ENCODE assay signal across 16 cellular contexts in the genomic region with DNA sequence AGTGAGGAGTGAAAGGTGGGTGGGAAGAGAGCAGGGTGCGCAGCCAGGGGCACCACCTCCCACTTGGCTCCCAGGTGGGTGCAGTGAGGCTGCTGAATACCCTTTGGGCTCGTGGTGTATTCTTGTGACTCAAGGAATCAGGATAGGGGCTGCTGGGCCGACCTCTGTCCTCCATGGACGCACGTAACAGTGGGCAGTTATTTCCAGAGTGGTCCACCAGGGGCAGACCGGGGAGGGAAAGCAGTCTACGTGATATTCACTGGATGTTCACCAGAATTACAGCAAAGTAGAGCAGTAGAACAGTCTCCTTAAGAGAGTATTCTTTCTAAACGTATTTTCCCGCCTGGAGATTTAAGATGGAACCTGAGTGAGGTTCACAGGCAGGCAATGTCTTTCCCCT.
DNase-seq lines count a peak whose midpoint lies in the region; ATAC-seq and TF ChIP-seq lines count a peak whose summit lies in the region.
"Had no signal": no experiment of that assay in that cellular context is flagged by ENCODE, and none has a peak within 500 bp of the region (broad histone marks: within the 10 kb centered on the region; RNA-seq: fewer than 3 reads in every experiment).

No MANE protein-coding gene starts in this region.

- WGBS in SK-N-SH (ENCODE audit: low lambda C conversion rate), result 40% methylated on average over 9 of the region's 9 CpGs

- H3K4me3 Mint-ChIP-seq in type B pancreatic cell, result no peak overlapping the region
- H3K4me3 Mint-ChIP-seq: activated naive CD4-positive, alpha-beta T cell treated with anti-CD3 and anti-CD28 coated beads, Interleukin-2, amount 50 U/mL, for 24 hours; CD8-positive, alpha-beta memory T cell; stimulated activated naive CD8-positive, alpha-beta T cell treated with anti-CD3 and anti-CD28 coated beads, Interleukin-15, amount 100 ng/mL, for 72 hours had no signal

- no peak overlapping the region for H3K4me2 ChIP-seq in SK-N-SH
- H3K4me2 ChIP-seq: hepatocyte had no signal

- no peak for TF ChIP-seq RAD21 in SK-N-SH (IDR thresholded peaks at IDR 0.05; ENCODE audit: low read length)

- H3K36me3 ChIP-seq in SK-N-SH (replicated peaks in 1 of 2; ENCODE audit: control insufficient read depth in 1 of 2, insufficient read depth in 2 of 2, low read length in 1 of 2) (no peaks in the 10 kb centered on the region), WERI-Rb-1 (peaks cover 95% of the 10 kb centered on the region)

- DNase-seq in SK-N-SH, result peak; percentile 37
- no peak for DNase-seq in WERI-Rb-1
- DNase-seq in iPS-NIHi7 (ENCODE audit: extremely low spot score), result peak; percentile 67
- no peak for DNase-seq in type B pancreatic cell (ENCODE audit: extremely low spot score, unreplicated experiment)
- no peak for DNase-seq in AML-193 (lab: John Stamatoyannopoulos, UW)
- no peak for DNase-seq in kidney glomerular epithelial cell (lab: John Stamatoyannopoulos, UW)
- DNase-seq: activated CD4-positive, alpha-beta T cell treated with anti-CD3 and anti-CD28 coated beads, Interleukin-2, amount 50 U/mL, for 1 hour; CD8-positive, alpha-beta memory T cell; left cardiac atrium; stimulated activated CD4-positive, alpha-beta T cell treated with anti-CD3 and anti-CD28 coated beads, Interleukin-12 subunit alpha, Interleukin-12 subunit beta, amount 100 ng/mL, for 4 hours; stimulated activated naive CD8-positive, alpha-beta T cell treated with anti-CD3 and anti-CD28 coated beads, Interleukin-15, amount 100 ng/mL, for 72 hours; upper lobe of right lung had no signal

- no peak overlapping the region for H3K27ac ChIP-seq in SK-N-SH (ENCODE audit: low read depth in 2 of 2, low read length in 1 of 2)
- H3K27ac ChIP-seq in WERI-Rb-1, result no peak overlapping the region
- H3K27ac ChIP-seq: upper lobe of right lung had no signal

- H3K27me3 Mint-ChIP-seq in type B pancreatic cell, result no peaks in the 10 kb centered on the region
- H3K27me3 Mint-ChIP-seq: stimulated activated naive CD8-positive, alpha-beta T cell treated with anti-CD3 and anti-CD28 coated beads, Interleukin-15, amount 100 ng/mL, for 72 hours had no signal

- H3K9me3 Mint-ChIP-seq in type B pancreatic cell, result peaks cover 10% of the 10 kb centered on the region

- no peaks in the 10 kb centered on the region; the same call in 1 of the 2 replicates for H3K27me3 ChIP-seq in SK-N-SH (ENCODE audit: insufficient read depth)
- H3K27me3 ChIP-seq in WERI-Rb-1 (ENCODE audit: insufficient read depth, low read depth, severe bottlenecking), result no peaks in the 10 kb centered on the region
- H3K27me3 ChIP-seq: hepatocyte, upper lobe of right lung had no signal

- CTCF ChIA-PET in SK-N-SH (lab: Yijun Ruan, JAX), result interaction anchor here (1.9 to 2.9 kb wide), 3 partner anchors 8 to 25 kb away, joined by 6 to 9 read pairs (median 9); no protein-coding TSS in a partner anchor

- no peaks in the 10 kb centered on the region for H3K79me2 ChIP-seq in SK-N-SH (ENCODE audit: insufficient read depth)
- H3K79me2 ChIP-seq: hepatocyte had no signal

- H4K20me1 ChIP-seq in SK-N-SH (ENCODE audit: insufficient read depth), result no peaks in the 10 kb centered on the region

- no peaks in the 10 kb centered on the region for H3F3A ChIP-seq in SK-N-SH (replicated peaks; ENCODE audit: insufficient read depth)

- peaks cover 17% of the 10 kb centered on the region for H3K4me1 Mint-ChIP-seq in type B pancreatic cell (ENCODE audit: unreplicated experiment)
- H3K4me1 Mint-ChIP-seq: activated naive CD4-positive, alpha-beta T cell treated with anti-CD3 and anti-CD28 coated beads, Interleukin-2, amount 50 U/mL, for 24 hours; CD8-positive, alpha-beta memory T cell; stimulated activated naive CD8-positive, alpha-beta T cell treated with anti-CD3 and anti-CD28 coated beads, Interleukin-15, amount 100 ng/mL, for 72 hours had no signal

- no peaks in the 10 kb centered on the region for H3K4me1 ChIP-seq in SK-N-SH (ENCODE audit: control insufficient read depth in 1 of 2, insufficient read depth in 2 of 2, low read depth in 1 of 2, low read length in 1 of 2)
- H3K4me1 ChIP-seq: upper lobe of right lung had no signal

- H3K27ac Mint-ChIP-seq in type B pancreatic cell, result no peak overlapping the region
- H3K27ac Mint-ChIP-seq: activated naive CD4-positive, alpha-beta T cell treated with anti-CD3 and anti-CD28 coated beads, Interleukin-2, amount 50 U/mL, for 24 hours; CD8-positive, alpha-beta memory T cell; stimulated activated naive CD8-positive, alpha-beta T cell treated with anti-CD3 and anti-CD28 coated beads, Interleukin-15, amount 100 ng/mL, for 72 hours had no signal

- no peak for TF ChIP-seq EP300 in SK-N-SH (IDR thresholded peaks at IDR 0.05; ENCODE audit: borderline replicate concordance in 1 of 2, low read depth in 1 of 2, low read length in 1 of 2)

- H2AFZ ChIP-seq in SK-N-SH (ENCODE audit: low read depth), result no peak overlapping the region
- H2AFZ ChIP-seq: hepatocyte had no signal

- H3K36me3 Mint-ChIP-seq in type B pancreatic cell, result peaks cover 7% of the 10 kb centered on the region
- H3K36me3 Mint-ChIP-seq: CD8-positive, alpha-beta memory T cell had no signal

- H3K4me3 ChIP-seq in SK-N-SH (ENCODE audit: low read depth in 2 of 2, low read length in 1 of 2) (no peak overlapping the region), WERI-Rb-1 (ENCODE audit: low read depth, low read length) (no peak overlapping the region)
- H3K4me3 ChIP-seq: hepatocyte, upper lobe of right lung had no signal

- H3K9me3 ChIP-seq in SK-N-SH (no peaks in the 10 kb centered on the region), WERI-Rb-1 (ENCODE audit: severe bottlenecking) (no peaks in the 10 kb centered on the region)
- H3K9me3 ChIP-seq: upper lobe of right lung had no signal

- H3K9ac ChIP-seq in SK-N-SH, result no peak overlapping the region

- TF ChIP-seq CTCF in SK-N-SH (IDR thresholded peaks at IDR 0.05), result no peak; the same call in 1 of the 2 replicates
- TF ChIP-seq CTCF in WERI-Rb-1 (IDR thresholded peaks at IDR 0.05; ENCODE audit: low read depth, low read length), result peak; percentile 25; the same call in 1 of the 2 replicates
- peak; percentile 64 for TF ChIP-seq CTCF in type B pancreatic cell (conservative IDR thresholded peaks at IDR 0.05)

- POLR2A ChIA-PET in SK-N-SH (lab: Yijun Ruan, JAX), result no interaction called here

- no peak for ATAC-seq in SK-N-SH treated with all-trans-retinoic acid at 6 μM for 48 hours
- ATAC-seq in GM21360 (IDR thresholded peaks at IDR 0.05; ENCODE audit: unreplicated experiment), result no peak
- ATAC-seq: left cardiac atrium; stimulated activated naive CD8-positive, alpha-beta T cell treated with anti-CD3 and anti-CD28 coated beads, Interleukin-15, amount 100 ng/mL, for 72 hours; upper lobe of right lung had no signal

- no peaks in the 10 kb centered on the region for H3K9me2 ChIP-seq in SK-N-SH

TF ChIP-seq in SK-N-SH, 30 proteins besides CTCF, POLR2A, EP300 and RAD21 (continues in another document):
- TF ChIP-seq SIN3A (IDR thresholded peaks at IDR 0.05; ENCODE audit: borderline replicate concordance, low read depth, low read length) (no peak), EZH2phosphoT487 (IDR thresholded peaks at IDR 0.05; ENCODE audit: borderline replicate concordance, low read depth) (no peak), MEF2A (IDR thresholded peaks at IDR 0.05; ENCODE audit: borderline replicate concordance, low read depth) (no peak), FOSL2 (IDR thresholded peaks at IDR 0.05; ENCODE audit: borderline replicate concordance, low read depth) (no peak), MXI1 (IDR thresholded peaks at IDR 0.05; ENCODE audit: low read depth, low read length) (no peak), CHD2 (IDR thresholded peaks at IDR 0.05; ENCODE audit: low read length, partially characterized antibody) (no peak)
- TF ChIP-seq, protein P1, sequence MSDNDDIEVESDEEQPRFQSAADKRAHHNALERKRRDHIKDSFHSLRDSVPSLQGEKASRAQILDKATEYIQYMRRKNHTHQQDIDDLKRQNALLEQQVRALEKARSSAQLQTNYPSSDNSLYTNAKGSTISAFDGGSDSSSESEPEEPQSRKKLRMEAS (IDR thresholded peaks at IDR 0.05; ENCODE audit: low read depth), result no peak

TF ChIP-seq in SK-N-SH treated with all-trans-retinoic acid at 6 μM for 48 hours, 23 proteins besides CTCF, POLR2A, EP300 and RAD21:
- TF ChIP-seq, protein P2, sequence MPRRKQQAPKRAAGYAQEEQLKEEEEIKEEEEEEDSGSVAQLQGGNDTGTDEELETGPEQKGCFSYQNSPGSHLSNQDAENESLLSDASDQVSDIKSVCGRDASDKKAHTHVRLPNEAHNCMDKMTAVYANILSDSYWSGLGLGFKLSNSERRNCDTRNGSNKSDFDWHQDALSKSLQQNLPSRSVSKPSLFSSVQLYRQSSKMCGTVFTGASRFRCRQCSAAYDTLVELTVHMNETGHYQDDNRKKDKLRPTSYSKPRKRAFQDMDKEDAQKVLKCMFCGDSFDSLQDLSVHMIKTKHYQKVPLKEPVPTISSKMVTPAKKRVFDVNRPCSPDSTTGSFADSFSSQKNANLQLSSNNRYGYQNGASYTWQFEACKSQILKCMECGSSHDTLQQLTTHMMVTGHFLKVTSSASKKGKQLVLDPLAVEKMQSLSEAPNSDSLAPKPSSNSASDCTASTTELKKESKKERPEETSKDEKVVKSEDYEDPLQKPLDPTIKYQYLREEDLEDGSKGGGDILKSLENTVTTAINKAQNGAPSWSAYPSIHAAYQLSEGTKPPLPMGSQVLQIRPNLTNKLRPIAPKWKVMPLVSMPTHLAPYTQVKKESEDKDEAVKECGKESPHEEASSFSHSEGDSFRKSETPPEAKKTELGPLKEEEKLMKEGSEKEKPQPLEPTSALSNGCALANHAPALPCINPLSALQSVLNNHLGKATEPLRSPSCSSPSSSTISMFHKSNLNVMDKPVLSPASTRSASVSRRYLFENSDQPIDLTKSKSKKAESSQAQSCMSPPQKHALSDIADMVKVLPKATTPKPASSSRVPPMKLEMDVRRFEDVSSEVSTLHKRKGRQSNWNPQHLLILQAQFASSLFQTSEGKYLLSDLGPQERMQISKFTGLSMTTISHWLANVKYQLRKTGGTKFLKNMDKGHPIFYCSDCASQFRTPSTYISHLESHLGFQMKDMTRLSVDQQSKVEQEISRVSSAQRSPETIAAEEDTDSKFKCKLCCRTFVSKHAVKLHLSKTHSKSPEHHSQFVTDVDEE (CRISPR knock-in tag; IDR thresholded peaks at IDR 0.05), result no peak
- TF ChIP-seq ZNF70 (CRISPR knock-in tag; IDR thresholded peaks at IDR 0.05) (no peak), BACH2 (CRISPR knock-in tag; IDR thresholded peaks at IDR 0.05; ENCODE audit: borderline replicate concordance) (no peak), TOX (CRISPR knock-in tag; IDR thresholded peaks at IDR 0.05; ENCODE audit: borderline replicate concordance) (no peak), ZNF565 (CRISPR knock-in tag; conservative IDR thresholded peaks at IDR 0.05; ENCODE audit: low read depth) (no peak), OSR1 (CRISPR knock-in tag; IDR thresholded peaks at IDR 0.05) (no peak), ZFP3 (CRISPR knock-in tag; IDR thresholded peaks at IDR 0.05) (no peak), GLIS3 (CRISPR knock-in tag; IDR thresholded peaks at IDR 0.05) (no peak)

Comparison
In these comparisons a context has a peak if more than half of its experiments do, and no peak if none do; other contexts are left out.
1. DNase-seq: peak in SK-N-SH (single experiment) and iPS-NIHi7 (single experiment); none in WERI-Rb-1 (single experiment), type B pancreatic cell (single experiment), AML-193 (0 of 2) and kidney glomerular epithelial cell (single experiment).